ENCODE assay signal across 1 cellular context in genomic region chr19:14080887-14081796, GRCh38.
TF ChIP-seq lines count a peak whose summit lies in the region.

No MANE protein-coding gene starts in this region.

TF ChIP-seq in WTC11, 78 proteins besides CTCF, POLR2A, EP300 and RAD21 (continued from another document and continues in another):
- TF ChIP-seq MAX (CRISPR knock-in tag; IDR thresholded peaks at IDR 0.05): no peak
- TF ChIP-seq CBFB (CRISPR knock-in tag; IDR thresholded peaks at IDR 0.05; ENCODE audit: low read depth): no peak
- no peak for TF ChIP-seq ZNF425 (CRISPR knock-in tag; conservative IDR thresholded peaks at IDR 0.05)
- no peak for TF ChIP-seq ZSCAN18 (CRISPR knock-in tag; IDR thresholded peaks at IDR 0.05)
- TF ChIP-seq ZNF512 (CRISPR knock-in tag; IDR thresholded peaks at IDR 0.05; ENCODE audit: borderline replicate concordance): no peak
- no peak for TF ChIP-seq E2F4 (CRISPR knock-in tag; IDR thresholded peaks at IDR 0.05; ENCODE audit: borderline replicate concordance, low read depth)
- no peak for TF ChIP-seq SOX15 (CRISPR knock-in tag; IDR thresholded peaks at IDR 0.05)
- no peak for TF ChIP-seq USF2 (CRISPR knock-in tag; IDR thresholded peaks at IDR 0.05)
- TF ChIP-seq KAT7 (CRISPR knock-in tag; IDR thresholded peaks at IDR 0.05; ENCODE audit: borderline replicate concordance): no peak
- no peak for TF ChIP-seq ZNF416 (CRISPR knock-in tag; IDR thresholded peaks at IDR 0.05)
- TF ChIP-seq ATF6 (CRISPR knock-in tag; IDR thresholded peaks at IDR 0.05): no peak
- TF ChIP-seq TEAD4 (CRISPR knock-in tag; IDR thresholded peaks at IDR 0.05): no peak
- TF ChIP-seq NFE2L1 (CRISPR knock-in tag; IDR thresholded peaks at IDR 0.05): no peak
- no peak for TF ChIP-seq ZNF396 (CRISPR knock-in tag; IDR thresholded peaks at IDR 0.05; ENCODE audit: borderline replicate concordance)
- no peak for TF ChIP-seq AFF4 (CRISPR knock-in tag; IDR thresholded peaks at IDR 0.05; ENCODE audit: borderline replicate concordance)
- TF ChIP-seq FOXK1 (CRISPR knock-in tag; IDR thresholded peaks at IDR 0.05): peak; percentile 67; the same call in 1 of the 2 replicates
- TF ChIP-seq TEAD1 (CRISPR knock-in tag; IDR thresholded peaks at IDR 0.05): 0 out of 2 replicates have a peak, but pooled peaks have one; percentile 62
- TF ChIP-seq PREB (CRISPR knock-in tag; IDR thresholded peaks at IDR 0.05; ENCODE audit: borderline replicate concordance): no peak
- no peak for TF ChIP-seq AR (CRISPR knock-in tag; IDR thresholded peaks at IDR 0.05)
- TF ChIP-seq ZMAT4 (CRISPR knock-in tag; IDR thresholded peaks at IDR 0.05): no peak
- TF ChIP-seq NR3C1 (CRISPR knock-in tag; conservative IDR thresholded peaks at IDR 0.05; ENCODE audit: low read depth): no peak
- TF ChIP-seq RORB (CRISPR knock-in tag; IDR thresholded peaks at IDR 0.05): no peak
- no peak for TF ChIP-seq ATF2 (CRISPR knock-in tag; IDR thresholded peaks at IDR 0.05; ENCODE audit: borderline replicate concordance, low read depth)
- TF ChIP-seq E2F1 (CRISPR knock-in tag; IDR thresholded peaks at IDR 0.05): no peak
- no peak for TF ChIP-seq IRF1 (CRISPR knock-in tag; IDR thresholded peaks at IDR 0.05)
- TF ChIP-seq SMAD3 (CRISPR knock-in tag; IDR thresholded peaks at IDR 0.05; ENCODE audit: borderline replicate concordance): no peak
- TF ChIP-seq RELA (CRISPR knock-in tag; IDR thresholded peaks at IDR 0.05; ENCODE audit: borderline replicate concordance): no peak
- no peak for TF ChIP-seq MYBL2 (CRISPR knock-in tag; IDR thresholded peaks at IDR 0.05)
- TF ChIP-seq ZNF138 (CRISPR knock-in tag; conservative IDR thresholded peaks at IDR 0.05): no peak
